ENCODE assay signal across 8 cellular contexts in the genomic region with DNA sequence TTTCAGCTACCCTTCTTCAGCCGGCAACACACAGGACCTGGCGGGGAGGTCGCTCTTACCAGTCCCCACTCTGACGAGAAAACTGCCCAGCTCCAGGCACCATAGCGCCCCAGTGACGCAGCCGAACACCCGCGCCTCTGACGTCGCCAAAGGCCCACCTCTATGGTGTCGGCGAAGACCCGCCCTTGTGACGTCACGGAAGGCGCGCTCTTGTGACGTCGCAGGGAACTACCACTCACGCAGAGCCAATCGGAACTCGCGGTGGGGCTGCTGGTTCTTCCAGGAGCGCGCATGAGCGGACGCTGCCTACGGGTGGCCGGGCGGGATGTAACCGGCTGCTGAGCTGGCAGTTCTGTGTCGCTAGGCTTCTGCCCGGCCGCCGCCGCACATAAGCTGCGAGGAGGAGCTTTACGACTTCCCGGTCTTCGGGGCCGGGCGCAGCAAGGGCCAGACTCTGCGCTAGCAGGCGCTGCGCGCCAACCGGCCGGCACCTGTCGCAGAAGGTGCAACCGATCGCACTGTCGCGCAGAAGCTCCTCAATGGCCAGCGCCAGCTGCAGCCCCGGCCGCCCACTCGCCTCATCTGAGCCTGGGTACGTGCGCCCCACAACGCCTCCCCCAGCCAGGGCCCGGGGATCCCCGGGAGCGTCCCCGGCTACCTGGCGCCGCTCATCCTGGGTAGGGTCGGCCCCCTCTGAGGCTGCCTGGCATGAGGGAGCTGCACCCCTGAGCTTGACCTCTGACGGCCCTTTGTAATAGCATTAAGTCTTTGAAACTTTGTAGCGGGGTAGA.
DNase-seq lines count a peak whose midpoint lies in the region; ATAC-seq and TF ChIP-seq lines count a peak whose summit lies in the region.
"Not testable (repeated sequence)": the region's sequence is repeated elsewhere in the genome, so short reads cannot be mapped to it uniquely, and the experiment has no call there.

No MANE protein-coding gene starts in this region.

- H4K20me1 ChIP-seq in SU-DHL-6 (ENCODE audit: low read depth, low read length): not testable (repeated sequence)

- peak overlapping the region; percentile 75 for H3K4me3 ChIP-seq in GM12865 (ENCODE audit: low read depth, low read length)
- H3K4me3 ChIP-seq in SU-DHL-6 (ENCODE audit: insufficient read depth, low read length, poor library complexity, severe bottlenecking): peak overlapping the region; percentile 66
- peak overlapping the region; percentile 81 for H3K4me3 ChIP-seq in trophoblast cell (ENCODE audit: low read depth, low read length)

- not testable (repeated sequence) for H3K79me1 ChIP-seq in trophoblast cell (ENCODE audit: low read length)

- H3K9me3 Mint-ChIP-seq in activated naive CD8-positive, alpha-beta T cell treated with anti-CD3 and anti-CD28 coated beads, Interleukin-2, amount 50 U/mL, for 24 hours; type B pancreatic cell: not testable (repeated sequence)

- H3K23ac ChIP-seq in trophoblast cell (ENCODE audit: low read length): not testable (repeated sequence)

- H2AFZ ChIP-seq in SU-DHL-6 (ENCODE audit: low read depth, low read length, severe bottlenecking); trophoblast cell (ENCODE audit: insufficient read depth, low read length, poor library complexity): not testable (repeated sequence)

- not testable (repeated sequence) for H3K36me3 Mint-ChIP-seq in activated naive CD8-positive, alpha-beta T cell treated with anti-CD3 and anti-CD28 coated beads, Interleukin-2, amount 50 U/mL, for 24 hours (ENCODE audit: low read depth); type B pancreatic cell

- H3K4me3 Mint-ChIP-seq in activated naive CD8-positive, alpha-beta T cell treated with anti-CD3 and anti-CD28 coated beads, Interleukin-2, amount 50 U/mL, for 24 hours: peak overlapping the region; percentile 95
- peak overlapping the region; percentile 99 for H3K4me3 Mint-ChIP-seq in type B pancreatic cell

- H3K4me1 ChIP-seq in trophoblast cell (ENCODE audit: control insufficient read depth in 1 of 2, insufficient read depth in 2 of 2, low read length in 2 of 2): not testable (repeated sequence)

- H3K4ac ChIP-seq in trophoblast cell (ENCODE audit: low read depth, low read length): peak overlapping the region; percentile 75

- not testable (repeated sequence) for H3K9me2 ChIP-seq in SU-DHL-6 (replicated peaks; ENCODE audit: insufficient read depth, low read length)

- not testable (repeated sequence) for TF ChIP-seq CTCF in GM12865 (IDR thresholded peaks at IDR 0.05; ENCODE audit: insufficient read depth, low read depth, low read length, missing control alignments); SU-DHL-6 (IDR thresholded peaks at IDR 0.05; ENCODE audit: insufficient read depth, low read length, poor library complexity, severe bottlenecking); type B pancreatic cell (conservative IDR thresholded peaks at IDR 0.05)

- not testable (repeated sequence) for H3K36me3 ChIP-seq in SU-DHL-6 (ENCODE audit: low read length); trophoblast cell (ENCODE audit: control insufficient read depth in 1 of 2, insufficient read depth in 2 of 2, low read length in 2 of 2)

- H2BK5ac ChIP-seq in trophoblast cell (ENCODE audit: low read depth, low read length, poor library complexity): not testable (repeated sequence)

- not testable (repeated sequence) for H3F3A ChIP-seq in SU-DHL-6 (ENCODE audit: insufficient read depth)

- DNase-seq in GM12865 (ENCODE audit: low read depth) (peak; percentile 99), NCI-H1417 (lab: John Stamatoyannopoulos, UW) (peak; percentile 95 to 99 (median 97)), cardiac septum (ENCODE audit: low spot score) (peak; percentile 100), trophoblast cell (peak; percentile 100), type B pancreatic cell (ENCODE audit: extremely low spot score, unreplicated experiment) (peak; percentile 100)
- peak; percentile 100 for DNase-seq in activated naive CD8-positive, alpha-beta T cell treated with anti-CD3 and anti-CD28 coated beads, Interleukin-2, amount 50 U/mL, for 24 hours

- peak; percentile 100 for ATAC-seq in HG02763 (IDR thresholded peaks at IDR 0.05; ENCODE audit: unreplicated experiment)
- ATAC-seq in activated naive CD8-positive, alpha-beta T cell treated with anti-CD3 and anti-CD28 coated beads, Interleukin-2, amount 50 U/mL, for 24 hours: peak; percentile 100

- intact Hi-C loops in cardiac septum (cut with DNase I): not testable (repeated sequence)

- peak overlapping the region; percentile 76 for H4K91ac ChIP-seq in trophoblast cell (ENCODE audit: low read depth, low read length)

- peak overlapping the region; percentile 55 for H3K4me2 ChIP-seq in SU-DHL-6 (ENCODE audit: low read depth, low read length, poor library complexity, severe bottlenecking)
- H3K4me2 ChIP-seq in trophoblast cell (ENCODE audit: low read length): peak overlapping the region; percentile 62

- not testable (repeated sequence) for H4K12ac ChIP-seq in trophoblast cell (ENCODE audit: low read depth, low read length)

- H2AK5ac ChIP-seq in trophoblast cell (ENCODE audit: low read length): not testable (repeated sequence)

- H3K27me3 Mint-ChIP-seq in activated naive CD8-positive, alpha-beta T cell treated with anti-CD3 and anti-CD28 coated beads, Interleukin-2, amount 50 U/mL, for 24 hours; type B pancreatic cell: not testable (repeated sequence)

- H3K4me1 Mint-ChIP-seq in activated naive CD8-positive, alpha-beta T cell treated with anti-CD3 and anti-CD28 coated beads, Interleukin-2, amount 50 U/mL, for 24 hours; type B pancreatic cell (ENCODE audit: unreplicated experiment): not testable (repeated sequence)

- H4K8ac ChIP-seq in trophoblast cell (ENCODE audit: low read depth, low read length): peak overlapping the region; percentile 74

- H2BK12ac ChIP-seq in trophoblast cell (ENCODE audit: low read length): not testable (repeated sequence)

- no CpG with 5 or more reads among the region's 70 CpGs for WGBS in trophoblast cell (ENCODE audit: extremely low coverage, insufficient coverage, insufficient read length)

- H3K14ac ChIP-seq in trophoblast cell (ENCODE audit: low read length): not testable (repeated sequence)

- H3K9ac ChIP-seq in SU-DHL-6 (ENCODE audit: low read length): peak overlapping the region; percentile 67
- peak overlapping the region; percentile 70 for H3K9ac ChIP-seq in trophoblast cell (ENCODE audit: low read length)

- H3K18ac ChIP-seq in trophoblast cell (ENCODE audit: low read length): peak overlapping the region; percentile 78

- H3K27me3 ChIP-seq in SU-DHL-6 (ENCODE audit: low read length); trophoblast cell (ENCODE audit: insufficient read depth, low read length): not testable (repeated sequence)

- H3K79me2 ChIP-seq in SU-DHL-6 (ENCODE audit: insufficient read depth, low read length); trophoblast cell (ENCODE audit: control insufficient read depth, insufficient read depth, low read length, poor library complexity): not testable (repeated sequence)

- peak overlapping the region; percentile 76 for H2BK120ac ChIP-seq in trophoblast cell (ENCODE audit: insufficient read depth, low read length, poor library complexity)

- peak overlapping the region; percentile 99 for H3K27ac Mint-ChIP-seq in activated naive CD8-positive, alpha-beta T cell treated with anti-CD3 and anti-CD28 coated beads, Interleukin-2, amount 50 U/mL, for 24 hours
- peak overlapping the region; percentile 100 for H3K27ac Mint-ChIP-seq in type B pancreatic cell

- not testable (repeated sequence) for H3K9me3 ChIP-seq in SU-DHL-6 (ENCODE audit: insufficient read depth, low read length); trophoblast cell (ENCODE audit: insufficient read depth, low read depth, low read length)

- H3K27ac ChIP-seq in SU-DHL-6 (ENCODE audit: low read depth, low read length): peak overlapping the region; percentile 76
- peak overlapping the region; percentile 62 for H3K27ac ChIP-seq in trophoblast cell (ENCODE audit: low read depth, low read length)

Comparison
In these comparisons a context has a peak if more than half of its experiments do, and no peak if none do; other contexts are left out.
1. Peak in every context shown above with its lines: DNase-seq, ATAC-seq, H3K4me3 ChIP-seq and H3K27ac ChIP-seq.